In genomic region chr7:74612015-74612829, GRCh38 we compare ENCODE assay signal across 9 cellular contexts. TPM values are rescaled to one million over a fixed set of nuclear protein-coding genes. Genes with fewer than 3 reads are reported as not detected.
DNase-seq lines count a peak whose midpoint lies in the region; ATAC-seq and TF ChIP-seq lines count a peak whose summit lies in the region.
"Had no signal": no experiment of that assay in that cellular context is flagged by ENCODE, and none has a peak within 500 bp of the region (broad histone marks: within the 10 kb centered on the region; RNA-seq: fewer than 3 reads in every experiment).

No MANE protein-coding gene starts in this region.

- no peaks in the 10 kb centered on the region for H3K27me3 ChIP-seq in HAP-1 (ENCODE audit: low read depth)
- no peaks in the 10 kb centered on the region for H3K27me3 ChIP-seq in foreskin keratinocyte
- no peaks in the 10 kb centered on the region for H3K27me3 ChIP-seq in psoas muscle (ENCODE audit: insufficient read depth in 3 of 3, low read length in 2 of 3)

- in situ Hi-C loops in HAP-1 (cut with MboI; ENCODE audit: low sequenced_read_pairs), result no loop called here

- ATAC-seq in foreskin keratinocyte (peak; percentile 67), psoas muscle (peak in 3 of 4 donors; percentile 33 to 55 (median 37)), GM21717 (IDR thresholded peaks at IDR 0.05; ENCODE audit: unreplicated experiment) (no peak), GM21381 (IDR thresholded peaks at IDR 0.05; ENCODE audit: unreplicated experiment) (no peak)
- ATAC-seq: activated CD8-positive, alpha-beta memory T cell treated with anti-CD3 and anti-CD28 coated beads, Interleukin-2, amount 10 ng/mL, durations not matched to agents 7 days and 5 days had no signal

- H3K27ac ChIP-seq in foreskin keratinocyte (no peak overlapping the region), psoas muscle (peak overlapping the region; percentile 59)

- H3K9me3 ChIP-seq in HAP-1 (no peaks in the 10 kb centered on the region), psoas muscle (no peaks in the 10 kb centered on the region)

- TF ChIP-seq CTCF in foreskin keratinocyte (conservative IDR thresholded peaks at IDR 0.05) (peak; percentile 36), psoas muscle (IDR thresholded peaks at IDR 0.05) (no peak)

- H3K4me3 ChIP-seq in HAP-1 (no peak overlapping the region), psoas muscle (no peak overlapping the region)

- intact Hi-C loops in psoas muscle (cut with DNase I), result no loop called here

- DNase-seq in HAP-1 (ENCODE audit: low spot score in 2 of 2) (peak; percentile 31 to 70), RPMI8226 (peak; percentile 82), foreskin keratinocyte (peak; percentile 93), psoas muscle (no peak), EL (no peak), NCI-H446 treated with DMSO at 0.1 percent for 48 hours (lab: John Stamatoyannopoulos, UW) (no peak)
- DNase-seq: activated CD8-positive, alpha-beta memory T cell treated with anti-CD3 and anti-CD28 coated beads, Interleukin-2, amount 10 ng/mL, durations not matched to agents 7 days and 5 days had no signal

- H3K36me3 ChIP-seq in HAP-1 (replicated peaks) (no peaks in the 10 kb centered on the region), psoas muscle (ENCODE audit: insufficient read depth in 1 of 2, low read depth in 1 of 2) (no peaks in the 10 kb centered on the region)

- 53 to 66% (median 54%) methylated on average over 11 of the region's 11 CpGs for WGBS in psoas muscle, 3 donors

- H3K4me1 ChIP-seq in HAP-1, result peaks cover 7% of the 10 kb centered on the region
- peaks cover 6% of the 10 kb centered on the region for H3K4me1 ChIP-seq in foreskin keratinocyte
- H3K4me1 ChIP-seq in psoas muscle, result peaks cover 9% of the 10 kb centered on the region

RNA-seq across cellular contexts. Expression of gene GTF2I, which starts 45.3 kb away (rescaled TPM):
- total RNA-seq in foreskin keratinocyte (101 and 115 TPM in 2 replicates), psoas muscle (100 to 1,000 TPM in 3 of 4 donors, 10 to 100 TPM in 1; 96.4 to 191 (median 136) TPM)
- polyA plus RNA-seq in foreskin keratinocyte (16.5 and 17.0 TPM in 2 replicates), psoas muscle (10 to 100 TPM; 29.2 to 84.9 (median 34.0) TPM)

Comparison
In these comparisons a context has a peak if more than half of its experiments do, and no peak if none do; other contexts are left out.
1. DNase-seq: peak in HAP-1 (2 of 2), RPMI8226 (single experiment) and foreskin keratinocyte (2 of 2); none in psoas muscle (0 of 2), EL (single experiment) and NCI-H446 treated with DMSO at 0.1 percent for 48 hours (single experiment).
2. ATAC-seq: peak in foreskin keratinocyte (single experiment) and psoas muscle (3 of 4); none in GM21717 (single experiment) and GM21381 (single experiment).